Comparison of ENCODE assay signal across 8 cellular contexts in the genomic region with DNA sequence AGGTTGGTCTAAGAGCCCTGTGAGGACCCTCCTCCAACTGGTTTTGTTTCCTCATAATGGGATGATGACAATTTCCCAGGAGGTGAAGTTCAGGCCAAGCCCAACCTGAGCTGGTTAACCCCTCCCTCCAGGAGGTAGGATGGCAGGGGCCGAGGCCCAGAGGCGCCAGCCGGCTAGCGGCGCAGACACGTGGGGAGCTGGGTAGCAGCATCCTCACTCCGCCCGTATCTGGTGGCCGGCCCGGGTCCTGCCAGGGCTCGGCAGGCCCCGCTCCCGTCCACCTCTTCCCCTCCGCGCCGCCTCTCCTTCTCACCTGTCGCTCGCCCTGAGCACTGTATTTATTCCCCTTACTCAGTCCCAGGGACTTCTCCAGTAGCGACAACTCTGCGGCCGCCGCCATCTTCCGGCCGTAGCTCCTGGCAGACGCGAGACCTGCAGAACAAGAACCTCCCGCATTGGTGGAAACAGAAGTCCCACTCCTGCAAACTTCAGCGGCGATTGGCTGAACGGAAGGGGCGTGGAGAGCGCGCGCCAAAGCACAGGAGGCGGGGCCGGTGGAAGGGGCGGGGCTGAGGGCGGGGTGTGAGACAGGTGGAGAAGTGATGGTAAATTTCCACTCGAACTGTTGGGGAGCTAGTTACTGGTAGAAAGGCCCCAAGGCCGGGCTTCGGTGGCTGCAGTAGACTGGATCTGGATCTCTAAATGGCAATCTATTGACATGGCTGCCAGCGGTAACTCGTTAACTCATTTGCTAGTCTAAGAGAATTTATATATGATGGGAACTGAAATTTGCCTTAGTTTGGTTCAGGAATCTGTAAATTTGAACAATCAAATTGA. TPM values are rescaled to one million over a fixed set of nuclear protein-coding genes. Genes with fewer than 3 reads are reported as not detected.
A peak's percentile ranks its signal among the peaks of the same experiment; 100 is the strongest.
DNase-seq lines count a peak whose midpoint lies in the region; ATAC-seq and TF ChIP-seq lines count a peak whose summit lies in the region.

Gene EEF1E1 (minus strand): TSS at position 427 of the 837 bp plus-strand sequence. CDS start 27 bp downstream, at position 400.

- TF ChIP-seq CTCF in GM12864 (IDR thresholded peaks at IDR 0.05; ENCODE audit: low read depth, low read length, missing control alignments) (no peak), osteocyte (IDR thresholded peaks at IDR 0.05) (no peak), thoracic aorta (IDR thresholded peaks at IDR 0.05) (no peak)

- peaks cover 12% of the 10 kb centered on the region for H3K27me3 Mint-ChIP-seq in activated naive CD8-positive, alpha-beta T cell
- no peaks in the 10 kb centered on the region for H3K27me3 Mint-ChIP-seq in osteocyte (ENCODE audit: unreplicated experiment)

- H3K4me3 Mint-ChIP-seq in activated naive CD8-positive, alpha-beta T cell = peak within 1 kb of the TSS; percentile 94
- peak within 1 kb of the TSS; percentile 99 for H3K4me3 Mint-ChIP-seq in osteocyte (ENCODE audit: unreplicated experiment)

- H3K9me3 ChIP-seq in thoracic aorta = no peaks in the 10 kb centered on the region

- ATAC-seq in HG02678 (IDR thresholded peaks at IDR 0.05; ENCODE audit: unreplicated experiment) = peak; percentile 99
- peak; percentile 100 for ATAC-seq in thoracic aorta (ENCODE audit: insufficient number of reproducible peaks, low FRiP score, low read depth)

- H3K27ac Mint-ChIP-seq in activated naive CD8-positive, alpha-beta T cell = peak within 1 kb of the TSS; percentile 99
- H3K27ac Mint-ChIP-seq in osteocyte (ENCODE audit: unreplicated experiment) = peak within 1 kb of the TSS; percentile 91

- peaks cover 4% of the 10 kb centered on the region for H3K36me3 Mint-ChIP-seq in activated naive CD8-positive, alpha-beta T cell
- no peaks in the 10 kb centered on the region for H3K36me3 Mint-ChIP-seq in osteocyte (ENCODE audit: unreplicated experiment)

- no peaks in the 10 kb centered on the region for H3K27me3 ChIP-seq in thoracic aorta (replicated peaks; ENCODE audit: insufficient read depth)

- H3K4me3 ChIP-seq in GM12864 (ENCODE audit: low read depth, low read length) (peak within 1 kb of the TSS; percentile 90), thoracic aorta (peak within 1 kb of the TSS; percentile 83)

- intact Hi-C loops in head of caudate nucleus (cut with DNase I) = loop anchor here (10.0 kb wide), 1 partner anchor 332 kb away; the partner anchor contains the start of gene SLC35B3

- no peaks in the 10 kb centered on the region for H3K9me3 Mint-ChIP-seq in activated naive CD8-positive, alpha-beta T cell (ENCODE audit: low read depth)
- H3K9me3 Mint-ChIP-seq in osteocyte (ENCODE audit: unreplicated experiment) = no peaks in the 10 kb centered on the region

- H3K36me3 ChIP-seq in thoracic aorta = no peaks in the 10 kb centered on the region

- peak; percentile 90 for DNase-seq in GM12864 (ENCODE audit: low read depth)
- DNase-seq in NCI-H1105 treated with DMSO at 0.1 percent for 48 hours (lab: John Stamatoyannopoulos, UW) = peak; percentile 97
- peak; percentile 95 for DNase-seq in SKM-1 treated with dmso at 0.1 percent for 144 hours (lab: John Stamatoyannopoulos, UW; ENCODE audit: unreplicated experiment)
- peak; percentile 92 to 99 (median 97) for DNase-seq in head of caudate nucleus
- peak; percentile 95 for DNase-seq in osteocyte (ENCODE audit: extremely low spot score, unreplicated experiment)
- DNase-seq in thoracic aorta (ENCODE audit: low spot score) = peak; percentile 86

- peak within 1 kb of the TSS in 1 of 2 donors; percentile 28 for H3K27ac ChIP-seq in thoracic aorta

- H3K4me1 ChIP-seq in thoracic aorta (ENCODE audit: control insufficient read depth in 1 of 2, low read depth in 2 of 2) = peaks cover 3 to 15% of the 10 kb centered on the region in 2 donors

- peaks cover 35% of the 10 kb centered on the region for H3K4me1 Mint-ChIP-seq in activated naive CD8-positive, alpha-beta T cell (ENCODE audit: low read depth)
- peaks cover 16% of the 10 kb centered on the region for H3K4me1 Mint-ChIP-seq in osteocyte (ENCODE audit: unreplicated experiment)

RNA-seq across cellular contexts. Expression of gene EEF1E1, which starts in this region (rescaled TPM):
- total RNA-seq in osteocyte (17.6 and 24.5 TPM in 2 replicates), thoracic aorta (10 to 100 TPM; 26.8 to 52.8 TPM)
